ENCODE assay signal across 31 cellular contexts in the genomic region with DNA sequence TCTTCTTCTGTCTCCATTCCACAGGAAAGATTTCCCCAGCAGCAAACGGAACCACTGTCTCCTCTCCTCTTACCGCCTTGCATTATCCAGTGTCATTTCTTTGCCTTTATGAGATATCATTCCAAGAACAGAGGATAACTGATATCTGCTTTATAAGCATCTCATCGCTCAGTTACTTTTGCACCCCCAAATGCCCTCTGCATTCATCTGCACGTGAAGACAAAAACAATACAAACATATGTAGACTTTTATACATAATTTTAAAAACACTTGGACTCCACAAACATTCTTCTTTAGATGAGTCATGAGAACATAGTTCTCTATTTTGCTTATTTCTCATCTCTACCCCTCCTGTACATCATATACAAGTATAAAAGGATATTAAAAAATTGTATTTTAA. TPM values are rescaled to one million over a fixed set of nuclear protein-coding genes. Genes with fewer than 3 reads are reported as not detected.
"Had no signal": no experiment of that assay in that cellular context is flagged by ENCODE, and none has a peak within 500 bp of the region (broad histone marks: within the 10 kb centered on the region; RNA-seq: fewer than 3 reads in every experiment).

No MANE protein-coding gene starts in this region.

- ATAC-seq: esophagus mucosa; foreskin keratinocyte; gastroesophageal sphincter; heart left ventricle; left lobe of liver; naive thymus-derived CD8-positive, alpha-beta T cell; sciatic nerve; stimulated activated naive B cell treated with anti-CD40 and anti-IgM and Interleukin-4, amounts not matched to agents 10 μg/mL and 1 μg/mL and 100 μg/mL, for 72 hours had no signal

- DNase-seq: effector CD8-positive, alpha-beta T cell; endodermal cell; foreskin keratinocyte; heart left ventricle; kidney; naive thymus-derived CD8-positive, alpha-beta T cell; small intestine; stimulated activated CD4-positive, alpha-beta T cell treated with anti-CD3 and anti-CD28 coated beads, Interleukin-15, amount 100 ng/mL, for 24 hours; stimulated activated CD4-positive, alpha-beta T cell treated with anti-CD3 and anti-CD28 coated beads, Interleukin-2, amount 100 ng/mL, for 48 hours; stimulated activated naive B cell treated with anti-CD40 and anti-IgM and Interleukin-4, amounts not matched to agents 10 μg/mL and 1 μg/mL and 100 μg/mL, for 72 hours; upper lobe of left lung had no signal

- H3K36me3 ChIP-seq: gastroesophageal sphincter, heart left ventricle, neutrophil, prostate gland, right atrium auricular region, thoracic aorta, tibial nerve, upper lobe of left lung had no signal

- H3K4me3 ChIP-seq: gastroesophageal sphincter, heart left ventricle, hepatocyte, prostate gland, right atrium auricular region, thoracic aorta, tibial nerve, upper lobe of left lung had no signal

- H3K9me3 Mint-ChIP-seq: endodermal cell; mesothelial cell of epicardium; neural crest cell; stimulated activated naive B cell treated with anti-CD40 and anti-IgM and Interleukin-4, amounts not matched to agents 10 μg/mL and 1 μg/mL and 100 μg/mL, for 72 hours; stimulated activated naive CD8-positive, alpha-beta T cell treated with anti-CD3 and anti-CD28 coated beads, Interleukin-15, Interleukin-2, amounts not matched to agents 100 ng/mL and 50 ng/mL, for 24 hours had no signal

- H3K4me3 Mint-ChIP-seq: endodermal cell; mesothelial cell of epicardium; naive thymus-derived CD8-positive, alpha-beta T cell; neural crest cell; stimulated activated naive B cell treated with anti-CD40 and anti-IgM and Interleukin-4, amounts not matched to agents 10 μg/mL and 1 μg/mL and 100 μg/mL, for 72 hours; stimulated activated naive CD8-positive, alpha-beta T cell treated with anti-CD3 and anti-CD28 coated beads, Interleukin-15, Interleukin-2, amounts not matched to agents 100 ng/mL and 50 ng/mL, for 24 hours had no signal

- H3K27me3 Mint-ChIP-seq: stimulated activated naive B cell treated with anti-CD40 and anti-IgM and Interleukin-4, amounts not matched to agents 10 μg/mL and 1 μg/mL and 100 μg/mL, for 72 hours; stimulated activated naive CD8-positive, alpha-beta T cell treated with anti-CD3 and anti-CD28 coated beads, Interleukin-15, Interleukin-2, amounts not matched to agents 100 ng/mL and 50 ng/mL, for 24 hours had no signal

- H3K4me1 Mint-ChIP-seq: endodermal cell; mesothelial cell of epicardium; neural crest cell; stimulated activated naive B cell treated with anti-CD40 and anti-IgM and Interleukin-4, amounts not matched to agents 10 μg/mL and 1 μg/mL and 100 μg/mL, for 72 hours had no signal

- H3K9me3 ChIP-seq: gastroesophageal sphincter, heart left ventricle, neutrophil, prostate gland, right atrium auricular region, thoracic aorta, tibial nerve, upper lobe of left lung had no signal

- H3K27ac ChIP-seq: epithelial cell of prostate, foreskin keratinocyte, gastroesophageal sphincter, heart left ventricle, hepatocyte, neutrophil, prostate gland, right atrium auricular region, thoracic aorta, tibial nerve, upper lobe of left lung had no signal

- H3K79me2 ChIP-seq: hepatocyte had no signal

- H3K36me3 Mint-ChIP-seq: mesothelial cell of epicardium; naive thymus-derived CD8-positive, alpha-beta T cell; stimulated activated naive B cell treated with anti-CD40 and anti-IgM and Interleukin-4, amounts not matched to agents 10 μg/mL and 1 μg/mL and 100 μg/mL, for 72 hours had no signal

- FAIRE-seq: colon, kidney, small intestine, urothelium cell line had no signal

- H3K4me1 ChIP-seq: foreskin keratinocyte, gastroesophageal sphincter, heart left ventricle, prostate gland, right atrium auricular region, tibial nerve, upper lobe of left lung had no signal

- H2AFZ ChIP-seq: hepatocyte had no signal

- H3K27me3 ChIP-seq: foreskin keratinocyte, gastroesophageal sphincter, heart left ventricle, hepatocyte, neutrophil, right atrium auricular region, tibial nerve, upper lobe of left lung had no signal

- H3K27ac Mint-ChIP-seq: endodermal cell; mesothelial cell of epicardium; naive thymus-derived CD8-positive, alpha-beta T cell; stimulated activated naive B cell treated with anti-CD40 and anti-IgM and Interleukin-4, amounts not matched to agents 10 μg/mL and 1 μg/mL and 100 μg/mL, for 72 hours; stimulated activated naive CD8-positive, alpha-beta T cell treated with anti-CD3 and anti-CD28 coated beads, Interleukin-15, Interleukin-2, amounts not matched to agents 100 ng/mL and 50 ng/mL, for 24 hours had no signal

- H3K4me2 ChIP-seq: hepatocyte had no signal

RNA-seq across cellular contexts. Expression of a gene that starts 0.5 kb away (rescaled TPM):
- total RNA-seq: endodermal cell; esophagus mucosa; foreskin keratinocyte; gastroesophageal sphincter; heart left ventricle; hepatocyte; kidney; left lobe of liver; lower leg skin; lung microvascular endothelial cell; mesothelial cell of epicardium; mucosa of gallbladder; naive thymus-derived CD8-positive, alpha-beta T cell; neural crest cell; osteocyte; prostate gland; right atrium auricular region; sciatic nerve; thoracic aorta; tibial nerve; upper lobe of left lung had no signal

RNA-seq across cellular contexts. Expression of a gene that starts 22.4 kb away (rescaled TPM):
- total RNA-seq: endodermal cell; esophagus mucosa; foreskin keratinocyte; gastroesophageal sphincter; heart left ventricle; hepatocyte; kidney; left lobe of liver; lower leg skin; lung microvascular endothelial cell; mesothelial cell of epicardium; mucosa of gallbladder; naive thymus-derived CD8-positive, alpha-beta T cell; neural crest cell; osteocyte; prostate gland; right atrium auricular region; sciatic nerve; thoracic aorta; tibial nerve; upper lobe of left lung had no signal

RNA-seq across cellular contexts. Expression of a gene that starts 32.2 kb away (rescaled TPM):
- total RNA-seq: endodermal cell; esophagus mucosa; foreskin keratinocyte; gastroesophageal sphincter; heart left ventricle; hepatocyte; kidney; left lobe of liver; lower leg skin; lung microvascular endothelial cell; mesothelial cell of epicardium; mucosa of gallbladder; naive thymus-derived CD8-positive, alpha-beta T cell; neural crest cell; osteocyte; prostate gland; right atrium auricular region; sciatic nerve; thoracic aorta; tibial nerve; upper lobe of left lung had no signal

RNA-seq across cellular contexts. Expression of a gene that starts 38.0 kb away (rescaled TPM):
- total RNA-seq: endodermal cell; esophagus mucosa; foreskin keratinocyte; gastroesophageal sphincter; heart left ventricle; hepatocyte; kidney; left lobe of liver; lower leg skin; lung microvascular endothelial cell; mesothelial cell of epicardium; mucosa of gallbladder; naive thymus-derived CD8-positive, alpha-beta T cell; neural crest cell; osteocyte; prostate gland; right atrium auricular region; sciatic nerve; thoracic aorta; tibial nerve; upper lobe of left lung had no signal

RNA-seq across cellular contexts. Expression of a gene that starts 43.0 kb away (rescaled TPM):
- total RNA-seq: endodermal cell; esophagus mucosa; foreskin keratinocyte; gastroesophageal sphincter; heart left ventricle; hepatocyte; kidney; left lobe of liver; lower leg skin; lung microvascular endothelial cell; mesothelial cell of epicardium; mucosa of gallbladder; naive thymus-derived CD8-positive, alpha-beta T cell; neural crest cell; osteocyte; prostate gland; right atrium auricular region; sciatic nerve; thoracic aorta; tibial nerve; upper lobe of left lung had no signal
